In the genomic region with DNA sequence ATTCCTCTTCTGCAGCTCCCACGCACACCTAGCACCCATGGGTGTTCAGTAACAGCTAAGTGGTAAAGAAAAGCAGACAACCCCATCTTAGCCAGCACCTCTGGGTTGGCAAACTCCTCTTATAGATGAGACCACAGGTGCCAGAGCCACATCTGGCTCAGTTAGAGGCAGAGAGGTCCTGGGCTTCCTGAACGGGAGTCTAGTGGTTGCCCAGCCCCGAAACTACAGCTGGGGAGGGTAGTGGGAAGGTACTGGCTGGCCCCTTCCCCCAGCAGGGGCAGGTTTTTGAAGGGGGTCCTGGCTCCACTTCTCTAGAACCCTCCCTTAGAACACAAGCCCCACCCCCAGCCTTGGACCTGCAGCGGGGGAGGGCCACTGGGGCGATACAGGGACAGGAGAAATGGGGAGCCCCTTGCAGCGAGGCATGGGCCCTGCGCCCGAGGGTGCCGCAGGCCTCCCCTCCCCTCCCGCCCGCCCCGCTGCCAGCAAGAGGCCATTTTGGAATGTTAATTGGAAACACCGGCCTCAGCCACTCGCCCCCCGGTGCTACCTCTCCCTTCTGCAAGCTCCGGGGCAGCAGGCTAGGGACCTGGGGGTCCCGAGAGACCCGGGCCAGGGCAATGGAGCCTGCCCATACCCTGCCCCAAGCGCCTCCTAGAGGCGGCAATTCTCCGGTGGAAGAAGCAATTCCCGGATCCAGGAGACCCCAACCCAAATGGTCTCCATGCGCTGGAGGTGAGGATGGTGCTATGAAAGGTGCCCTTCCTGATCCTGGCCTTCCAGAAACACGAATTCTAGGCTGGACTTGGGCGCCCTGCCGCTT, we compare ENCODE assay signal across 8 cellular contexts. TPM values are rescaled to one million over a fixed set of nuclear protein-coding genes. Genes with fewer than 3 reads are reported as not detected.
DNase-seq lines count a peak whose midpoint lies in the region; ATAC-seq and TF ChIP-seq lines count a peak whose summit lies in the region.

No MANE protein-coding gene starts in this region.

- H3K27ac Mint-ChIP-seq in central memory CD8-positive, alpha-beta T cell (ENCODE audit: low read depth), result peak overlapping the region; percentile 91

- ATAC-seq in central memory CD8-positive, alpha-beta T cell (replicated peaks; ENCODE audit: extremely low read depth, poor library complexity, severe bottlenecking), result no peak
- no peak for ATAC-seq in upper lobe of left lung (ENCODE audit: low FRiP score in 2 of 2)

- POLR2A ChIA-PET in GM10248 (lab: Yijun Ruan, JAX) (interaction anchor here (0.6 kb wide), 1 partner anchor 1115 kb away, joined by 3 read pairs; no protein-coding TSS in a partner anchor), RWPE1 (lab: Yijun Ruan, JAX; ENCODE audit: low non-redundant PET) (interaction anchor here (1.1 kb wide), 1 partner anchor 17 kb away, joined by 3 read pairs; no protein-coding TSS in a partner anchor)

- peaks cover 33% of the 10 kb centered on the region for H3K36me3 Mint-ChIP-seq in central memory CD8-positive, alpha-beta T cell (ENCODE audit: insufficient read depth)

- H3K9me3 ChIP-seq in mucosa of rectum (ENCODE audit: control insufficient read depth in 2 of 2, low read length in 2 of 2) (no peaks in the 10 kb centered on the region), upper lobe of left lung (no peaks in the 10 kb centered on the region)

- TF ChIP-seq POLR2A in upper lobe of left lung (IDR thresholded peaks at IDR 0.05), result no peak

- no peak for DNase-seq in GM10248 (ENCODE audit: extremely low spot score)
- no peak for DNase-seq in RWPE1 (ENCODE audit: low spot score)
- no peak for DNase-seq in central memory CD8-positive, alpha-beta T cell (ENCODE audit: low spot score in 2 of 2)
- no peak for DNase-seq in upper lobe of left lung
- DNase-seq in NCI-H774 (lab: John Stamatoyannopoulos, UW), result no peak
- no peak for DNase-seq in foreskin melanocyte
- DNase-seq in kidney glomerular epithelial cell (lab: John Stamatoyannopoulos, UW), result no peak

- H3K4me1 Mint-ChIP-seq in central memory CD8-positive, alpha-beta T cell, result peaks cover 48% of the 10 kb centered on the region

- H3K9ac ChIP-seq in mucosa of rectum (ENCODE audit: low read depth in 1 of 2, low read length in 2 of 2), result peak overlapping the region; percentile 74 to 81

- H3K4me1 ChIP-seq in mucosa of rectum (ENCODE audit: control insufficient read depth in 2 of 2, insufficient read depth in 2 of 2, low read length in 2 of 2), result peaks cover 35 to 48% of the 10 kb centered on the region in 2 donors
- peaks cover 53 to 72% (median 67%) of the 10 kb centered on the region in 4 donors for H3K4me1 ChIP-seq in upper lobe of left lung

- WGBS in upper lobe of left lung, 2 donors, result 5% methylated on average over 20 of the region's 26 CpGs; no CpG with 5 or more reads in 1 of the 2 donors

- no peaks in the 10 kb centered on the region for H3K9me3 Mint-ChIP-seq in central memory CD8-positive, alpha-beta T cell

- no peak for TF ChIP-seq EP300 in upper lobe of left lung (IDR thresholded peaks at IDR 0.05)

- H3K27ac ChIP-seq in RWPE1 (peak overlapping the region; percentile 100), mucosa of rectum (ENCODE audit: low read depth in 2 of 2, low read length in 2 of 2) (peak overlapping the region; percentile 27 to 82), upper lobe of left lung (peak overlapping the region; percentile 85 to 92 (median 88))

- TF ChIP-seq CTCF in GM10248 (IDR thresholded peaks at IDR 0.05; ENCODE audit: control extremely low read depth, extremely low read depth, low read depth, missing control alignments) (peak; percentile 35), RWPE1 (conservative IDR thresholded peaks at IDR 0.05; ENCODE audit: low read depth) (peak; percentile 34), upper lobe of left lung (IDR thresholded peaks at IDR 0.05) (peak in 2 of 6 experiments; percentile 1 to 15)

- peak overlapping the region; percentile 46 to 81 for H3K4me3 ChIP-seq in mucosa of rectum (ENCODE audit: low read length in 2 of 2)
- peak overlapping the region; percentile 62 to 87 (median 83) for H3K4me3 ChIP-seq in upper lobe of left lung

- H3K27me3 ChIP-seq in mucosa of rectum (ENCODE audit: control insufficient read depth in 2 of 2, insufficient read depth in 2 of 2, low read length in 2 of 2) (no peaks in the 10 kb centered on the region), upper lobe of left lung (no peaks in the 10 kb centered on the region)

- peak overlapping the region; percentile 89 for H3K4me3 Mint-ChIP-seq in central memory CD8-positive, alpha-beta T cell

- CTCF ChIA-PET in GM10248 (lab: Yijun Ruan, JAX) (interaction anchor here (1.0 to 12.7 kb wide), 18 partner anchors 10 to 176 kb away, joined by 3 to 123 read pairs (median 12); partner anchors contain the start of genes PARP3 and RPL29), RWPE1 (lab: Yijun Ruan, JAX) (interaction anchor here (0.6 to 0.7 kb wide), 2 partner anchors 11 to 61 kb away, joined by 3 read pairs; no protein-coding TSS in a partner anchor)

- H3K27me3 Mint-ChIP-seq in central memory CD8-positive, alpha-beta T cell, result no peaks in the 10 kb centered on the region

- H3K36me3 ChIP-seq in mucosa of rectum (ENCODE audit: control insufficient read depth in 2 of 2, insufficient read depth in 2 of 2, low read length in 2 of 2), result peaks cover 9 to 20% of the 10 kb centered on the region in 2 donors
- peaks cover 7 to 38% (median 28%) of the 10 kb centered on the region in 4 donors for H3K36me3 ChIP-seq in upper lobe of left lung

RNA-seq across cellular contexts. Expression of gene DUSP7, which starts 1.5 kb away (rescaled TPM):
- 10 to 100 TPM; 24.1 to 49.1 (median 35.3) TPM for total RNA-seq in upper lobe of left lung

RNA-seq across cellular contexts. Expression of gene RPL29, which starts 59.2 kb away (rescaled TPM):
- total RNA-seq in upper lobe of left lung, result 1,000 to 10,000 TPM in 1 of 6 donors, 100 to 1,000 TPM in 5; 306 to 1,159 (median 770) TPM
